ENCODE assay signal across 20 cellular contexts in the genomic region with DNA sequence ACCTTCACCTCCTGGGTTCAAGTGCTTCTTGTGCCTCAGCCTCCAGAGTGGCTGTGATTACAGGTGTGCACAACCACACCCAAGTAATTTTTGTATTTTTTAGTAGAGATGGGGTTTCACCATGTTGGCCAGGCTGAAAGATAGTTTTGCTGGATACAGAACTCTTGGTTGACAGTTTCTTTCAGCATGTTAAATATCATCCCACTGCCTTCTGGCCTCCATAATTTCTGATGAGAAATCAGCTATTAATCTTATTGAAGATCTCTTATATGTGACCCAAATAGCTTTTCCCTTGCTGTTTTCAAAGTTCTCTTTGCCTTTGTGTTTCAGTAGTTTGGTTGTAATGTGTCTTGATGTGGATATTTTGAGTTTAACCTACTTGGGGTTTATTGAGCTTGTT. TPM values are rescaled to one million over a fixed set of nuclear protein-coding genes. Genes with fewer than 3 reads are reported as not detected.
DNase-seq lines count a peak whose midpoint lies in the region; ATAC-seq, FAIRE-seq and TF ChIP-seq lines count a peak whose summit lies in the region.
"Had no signal": no experiment of that assay in that cellular context is flagged by ENCODE, and none has a peak within 500 bp of the region (broad histone marks: within the 10 kb centered on the region; RNA-seq: fewer than 3 reads in every experiment).

No MANE protein-coding gene starts in this region.

- no peaks in the 10 kb centered on the region for H3K9me1 ChIP-seq in K562 (ENCODE audit: control insufficient read depth, insufficient read depth, low read length)

- H3K4me2 ChIP-seq in HepG2 (ENCODE audit: low read depth, low read length) = no peak overlapping the region
- no peak overlapping the region for H3K4me2 ChIP-seq in K562 (ENCODE audit: insufficient read depth, low read length)
- H3K4me2 ChIP-seq: A549 had no signal

- H3K27ac ChIP-seq in HepG2 (ENCODE audit: extremely low read length, insufficient read depth, low read length) = no peak overlapping the region
- no peak overlapping the region for H3K27ac ChIP-seq in right lobe of liver
- H3K27ac ChIP-seq in K562 (ENCODE audit: extremely low read depth, low read depth, low read length) = no peak overlapping the region
- H3K27ac ChIP-seq: 22Rv1, A549, C4-2B, GM23248 had no signal

- H3K27me3 ChIP-seq in HepG2 (ENCODE audit: control insufficient read depth in 1 of 2, insufficient read depth in 2 of 2, low read length in 2 of 2) = peaks cover 0 to 5% of the 10 kb centered on the region in 2 experiments; a peak in 1 of 5 replicates
- no peaks in the 10 kb centered on the region for H3K27me3 ChIP-seq in right lobe of liver
- H3K27me3 ChIP-seq in K562 (ENCODE audit: control insufficient read depth in 2 of 2, insufficient read depth in 2 of 2, low read length in 2 of 2) = peaks cover 11 to 16% of the 10 kb centered on the region in 2 experiments; a peak in 4 of 5 replicates

- intact Hi-C loops in HepG2 (cut with micrococcal nuclease; ENCODE audit: unreplicated experiment) (no loop called here), right lobe of liver (cut with DNase I) (no loop called here), K562 (cut with micrococcal nuclease) (no loop called here)

- H4K20me1 ChIP-seq in HepG2 (ENCODE audit: insufficient read depth, low read length) (no peaks in the 10 kb centered on the region), K562 (replicated peaks; ENCODE audit: control insufficient read depth, insufficient read depth, low read length) (no peaks in the 10 kb centered on the region)

- H3K4me1 ChIP-seq in HepG2 (ENCODE audit: insufficient read depth, low read length) = peaks cover 4% of the 10 kb centered on the region; the same call in 1 of the 2 replicates
- no peaks in the 10 kb centered on the region for H3K4me1 ChIP-seq in right lobe of liver
- no peaks in the 10 kb centered on the region for H3K4me1 ChIP-seq in K562 (replicated peaks in 1 of 2; ENCODE audit: control insufficient read depth in 2 of 2, insufficient read depth in 2 of 2, low read length in 2 of 2)
- H3K4me1 ChIP-seq: A549, Caco-2, HAP-1 had no signal

- TF ChIP-seq POLR2A in HepG2 (IDR thresholded peaks at IDR 0.05; ENCODE audit: insufficient read depth in 1 of 2, low read depth in 2 of 2, low read length in 2 of 2) = no peak
- TF ChIP-seq POLR2A in right lobe of liver (IDR thresholded peaks at IDR 0.05) = no peak
- no peak for TF ChIP-seq POLR2A in K562 (conservative IDR thresholded peaks at IDR 0.05)

- DNase-seq in DMS 273 (lab: John Stamatoyannopoulos, UW; ENCODE audit: unreplicated experiment) (peak; percentile 19), DMS 273 treated with DMSO at 0.1 percent for 48 hours (lab: John Stamatoyannopoulos, UW) (no peak), HepG2 (ENCODE audit: low spot score) (no peak), right lobe of liver (no peak), K562 (ENCODE audit: extremely low read depth in 1 of 4, low spot score in 3 of 4) (no peak)
- DNase-seq: AML-193; Caco-2; CD4-positive, alpha-beta T cell; DMS79; GDM1; GM23248 had no signal

- no peaks in the 10 kb centered on the region for H3K36me3 ChIP-seq in HepG2 (replicated peaks in 1 of 2; ENCODE audit: control insufficient read depth in 1 of 2, insufficient read depth in 2 of 2, low read length in 2 of 2)
- no peaks in the 10 kb centered on the region for H3K36me3 ChIP-seq in right lobe of liver
- H3K36me3 ChIP-seq in K562 (ENCODE audit: control insufficient read depth, insufficient read depth, low read length) = no peaks in the 10 kb centered on the region
- H3K36me3 ChIP-seq: HAP-1 had no signal

- H3K4me3 ChIP-seq in HepG2 (replicated peaks in 1 of 3; ENCODE audit: insufficient read depth in 1 of 3, low read depth in 2 of 3, low read length in 3 of 3) = no peak overlapping the region
- no peak overlapping the region for H3K4me3 ChIP-seq in right lobe of liver
- H3K4me3 ChIP-seq in K562 = no peak overlapping the region
- H3K4me3 ChIP-seq: A549, GM23248, HAP-1 had no signal

- TF ChIP-seq RAD21 in HepG2 (CRISPR knock-in tag; IDR thresholded peaks at IDR 0.05) = no peak
- TF ChIP-seq RAD21 in K562 (CRISPR knock-in tag; conservative IDR thresholded peaks at IDR 0.05 in 1 of 2, IDR thresholded peaks at IDR 0.05 in 1 of 2) = no peak

- CTCF ChIA-PET in HepG2 (lab: Yijun Ruan, JAX; ENCODE audit: low intra/inter-chr PET ratio, low total read pairs) (no interaction called here), K562 (lab: Yijun Ruan, JAX; ENCODE audit: low intra/inter-chr PET ratio) (no interaction called here)

- in situ Hi-C loops in HepG2 (cut with HindIII; ENCODE audit: extremely low pct_ligation_motif_present, low pct_unique_long_range_greater_than_20kb) = no loop called here
- in situ Hi-C loops in K562 (cut with MboI) = no loop called here

- H3K79me2 ChIP-seq in HepG2 (ENCODE audit: insufficient read depth, low read length) (no peaks in the 10 kb centered on the region), K562 (ENCODE audit: control insufficient read depth, insufficient read depth, low read length) (no peaks in the 10 kb centered on the region)

- peaks cover 38% of the 10 kb centered on the region for H3K9me3 ChIP-seq in HepG2 (ENCODE audit: low read length)
- H3K9me3 ChIP-seq in right lobe of liver = peaks cover 0 to 12% (median 0%) of the 10 kb centered on the region in 4 donors
- peaks cover 2% of the 10 kb centered on the region for H3K9me3 ChIP-seq in K562 (replicated peaks; ENCODE audit: control insufficient read depth, insufficient read depth, low read depth, low read length)

- TF ChIP-seq CTCF in HepG2 (CRISPR knock-in tag; IDR thresholded peaks at IDR 0.05) = no peak
- no peak for TF ChIP-seq CTCF in right lobe of liver (IDR thresholded peaks at IDR 0.05)
- TF ChIP-seq CTCF in K562 (IDR thresholded peaks at IDR 0.05 in 2 of 3, conservative IDR thresholded peaks at IDR 0.05 in 1 of 3; ENCODE audit: insufficient read depth in 2 of 3, low read depth in 1 of 3, low read length in 3 of 3) = no peak

- H2AFZ ChIP-seq in HepG2 (ENCODE audit: low read length) (no peak overlapping the region), K562 (ENCODE audit: low read depth, low read length) (no peak overlapping the region)
- H2AFZ ChIP-seq: GM23248 had no signal

- no peak overlapping the region for H3K9ac ChIP-seq in HepG2 (ENCODE audit: insufficient read depth, low read depth, low read length)
- H3K9ac ChIP-seq in K562 (ENCODE audit: insufficient read depth in 1 of 2, low read depth in 2 of 2, low read length in 2 of 2) = no peak overlapping the region
- H3K9ac ChIP-seq: GM23248 had no signal

- no peak for ATAC-seq in HepG2
- no peak for ATAC-seq in right lobe of liver
- ATAC-seq in K562 = no peak
- ATAC-seq in HG03342 (IDR thresholded peaks at IDR 0.05; ENCODE audit: unreplicated experiment) = no peak
- ATAC-seq in HG02610 (IDR thresholded peaks at IDR 0.05; ENCODE audit: unreplicated experiment) = no peak
- ATAC-seq: A549 had no signal

- BruUV-seq in HepG2 (replicated peaks; lab: Mats Ljungman, UMichigan) = no TSS peak
- no TSS peak for BruUV-seq in K562 (replicated peaks; lab: Mats Ljungman, UMichigan)

- TF ChIP-seq EP300 in HepG2 (IDR thresholded peaks at IDR 0.05; ENCODE audit: low read depth in 2 of 2, low read length in 2 of 2) (no peak), HepG2 (CRISPR knock-in tag; IDR thresholded peaks at IDR 0.05; ENCODE audit: borderline replicate concordance) (no peak), K562 (IDR thresholded peaks at IDR 0.05; ENCODE audit: low read length) (no peak)

- POLR2A ChIA-PET in HepG2 (lab: Yijun Ruan, JAX) = no interaction called here
- POLR2A ChIA-PET in K562 (lab: Yijun Ruan, JAX) = no interaction called here

- no peak for FAIRE-seq in HepG2 (lab: Jason Lieb, UNC)
- FAIRE-seq in K562 (lab: Jason Lieb, UNC) = no peak
- FAIRE-seq: A549, D721Med, GM12892, GM18507 had no signal

RNA-seq across cellular contexts. Expression of gene BRD7, which starts 50.3 kb away (rescaled TPM):
- total RNA-seq in HepG2 (2016; rRNA removed; fragmentation: Illumina TruSeq; extraction: Trizol) (149 and 169 TPM in 2 replicates), right lobe of liver (10 to 100 TPM; 16.9 to 24.1 (median 20.2) TPM), K562 (2014; rRNA removed) (68.7 and 80.5 TPM in 2 replicates), K562 (2014; rRNA removed; fragmentation: Illumina TruSeq; extraction: Trizol) (101 TPM in 2 replicates), K562 (2015; rRNA removed; fragmentation: Illumina TruSeq; extraction: Trizol) (82.3 and 90.0 TPM in 2 replicates), K562 (2021) (67.3 and 68.5 TPM in 2 replicates)
- total RNA-seq in HepG2 (2016; cell fraction: cytosol; rRNA removed; fragmentation: Illumina TruSeq; extraction: Trizol; ENCODE audit: low read depth) = 102 and 109 TPM in 2 replicates
- total RNA-seq in HepG2 (2016; cell fraction: insoluble cytoplasmic fraction; rRNA removed; fragmentation: Illumina TruSeq; extraction: Trizol) = 149 and 160 TPM in 2 replicates
- total RNA-seq in HepG2 (2016; cell fraction: membrane; rRNA removed; fragmentation: Illumina TruSeq; extraction: Trizol) = 211 and 234 TPM in 2 replicates
- total RNA-seq in HepG2 (2016; cell fraction: nucleus; rRNA removed; fragmentation: Illumina TruSeq; extraction: Trizol) = 80.9 and 96.6 TPM in 2 replicates
- polyA plus RNA-seq in HepG2 (2011; rRNA removed) (68.3 and 82.3 TPM in 2 replicates), K562 (2011; rRNA removed) (77.9 and 95.9 TPM in 2 replicates), K562 (2014; fragmentation: Illumina TruSeq; extraction: Trizol) (92.4 and 94.7 TPM in 2 replicates), K562 (2014; fragmentation: Nextera tagmentation; extraction: Ambion mirVana) (10 to 100 TPM; 20.6 to 26.3 TPM), K562 (2014; rRNA removed) (54.7 and 59.7 TPM in 2 replicates)
- polyA plus RNA-seq in HepG2 (2011; cell fraction: cytosol; rRNA removed) = 30.2 and 39.5 TPM in 2 replicates
- 39.2 and 41.3 TPM in 2 replicates for polyA plus RNA-seq in HepG2 (2011; cell fraction: nucleus; rRNA removed)
- 76.6 and 93.4 TPM in 2 replicates for polyA plus RNA-seq in HepG2 (2012)
- 116 and 129 TPM in 2 replicates for polyA plus RNA-seq in HepG2 (2016; cell fraction: cytosol; fragmentation: Illumina TruSeq; extraction: Trizol; ENCODE audit: low read depth)
- 172 and 183 TPM in 2 replicates for polyA plus RNA-seq in HepG2 (2016; cell fraction: insoluble cytoplasmic fraction; fragmentation: Illumina TruSeq; extraction: Trizol; ENCODE audit: low read depth)
- 185 and 200 TPM in 2 replicates for polyA plus RNA-seq in HepG2 (2016; cell fraction: membrane; fragmentation: Illumina TruSeq; extraction: Trizol; ENCODE audit: low read depth)
- polyA plus RNA-seq in HepG2 (2016; cell fraction: nucleus; fragmentation: Illumina TruSeq; extraction: Trizol; ENCODE audit: insufficient read depth, low read depth) = 132 and 135 TPM in 2 replicates
- polyA minus RNA-seq in HepG2 (2011; rRNA and poly(A)+ RNA removed; ENCODE audit: low replicate concordance) = 44.7 and 45.9 TPM in 2 replicates
- 31.4 and 39.7 TPM in 2 replicates for polyA minus RNA-seq in HepG2 (2011; cell fraction: cytosol; rRNA and poly(A)+ RNA removed)
- 67.1 and 72.9 TPM in 2 replicates for polyA minus RNA-seq in HepG2 (2011; cell fraction: nucleus; rRNA and poly(A)+ RNA removed)
- 29.1 and 47.8 TPM in 2 replicates for total RNA-seq in K562 (2011; cell fraction: chromatin; rRNA removed; ENCODE audit: low replicate concordance)
- total RNA-seq in K562 (2011; cell fraction: nucleolus; rRNA removed) = 16.5 and 17.9 TPM in 2 replicates
- total RNA-seq in K562 (2011; cell fraction: nucleoplasm; rRNA removed) = 26.1 and 42.0 TPM in 2 replicates
- polyA plus RNA-seq in K562 (2011; cell fraction: cytosol; rRNA removed) = 13.9 and 27.6 TPM in 2 replicates
- 53.1 and 64.2 TPM in 2 replicates for polyA plus RNA-seq in K562 (2011; cell fraction: nucleus; rRNA removed)
- 53.8 and 86.1 TPM in 2 replicates for polyA plus RNA-seq in K562 (2012)
- polyA minus RNA-seq in K562 (2011; rRNA and poly(A)+ RNA removed) = 83.8 and 86.3 TPM in 2 replicates
- polyA minus RNA-seq in K562 (2011; cell fraction: cytosol; rRNA and poly(A)+ RNA removed) = 21.9 and 36.5 TPM in 2 replicates
- polyA minus RNA-seq in K562 (2011; cell fraction: nucleus; rRNA and poly(A)+ RNA removed) = 23.4 and 33.0 TPM in 2 replicates
